ENCODE assay signal across 1 cellular context in genomic region chr17:50779747-50780363, GRCh38.
TF ChIP-seq lines count a peak whose summit lies in the region.

No MANE protein-coding gene starts in this region.

TF ChIP-seq in HepG2, 621 proteins besides CTCF, POLR2A, EP300 and RAD21:
- no peak for TF ChIP-seq KAT2B (IDR thresholded peaks at IDR 0.05; ENCODE audit: borderline replicate concordance, low read depth, low read length)
